Comparison of ENCODE assay signal across 21 cellular contexts in the genomic region with DNA sequence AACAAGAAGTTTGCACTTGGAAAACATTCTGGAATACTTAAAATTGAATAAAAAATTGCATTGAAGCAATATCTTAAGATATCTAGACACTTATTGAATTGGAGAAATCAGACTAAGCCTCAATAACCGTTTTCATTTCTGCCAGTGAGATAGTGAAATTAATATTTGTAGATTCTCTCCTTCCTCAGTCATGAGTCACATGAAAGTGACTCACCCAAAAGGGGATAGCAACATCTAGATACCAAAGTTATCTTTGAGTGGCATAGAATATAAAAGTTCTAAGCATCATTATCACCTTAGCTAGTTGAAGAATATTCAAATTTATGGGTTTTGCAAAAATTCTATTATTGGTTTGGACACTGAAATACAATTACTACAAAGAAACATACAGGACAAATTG.
DNase-seq lines count a peak whose midpoint lies in the region; ATAC-seq and TF ChIP-seq lines count a peak whose summit lies in the region.
"Had no signal": no experiment of that assay in that cellular context is flagged by ENCODE, and none has a peak within 500 bp of the region (broad histone marks: within the 10 kb centered on the region; RNA-seq: fewer than 3 reads in every experiment).

No MANE protein-coding gene starts in this region.

- dilution Hi-C loops in IMR-90 (cut with HindIII; ENCODE audit: low sequenced_read_pairs, unreplicated experiment) = no loop called here

- H3K27ac ChIP-seq in ACC112 (ENCODE audit: low read depth, low read length) = peak overlapping the region; percentile 35
- H3K27ac ChIP-seq in IMR-90 (ENCODE audit: insufficient read depth, low read length) = no peak overlapping the region
- H3K27ac ChIP-seq in ovary = no peak overlapping the region
- H3K27ac ChIP-seq: 22Rv1; BLaER1 treated with 17β-estradiol and CSF1 and Interleukin-3, amounts not matched to agents 10 nM and 100 nM had no signal

- H3K9me3 ChIP-seq in IMR-90 (ENCODE audit: control insufficient read depth, insufficient read depth, low read length) = no peaks in the 10 kb centered on the region
- H3K9me3 ChIP-seq in ovary = no peaks in the 10 kb centered on the region

- TF ChIP-seq RAD21 in IMR-90 (IDR thresholded peaks at IDR 0.05; ENCODE audit: low read length) = no peak

- WGBS in IMR-90 (ENCODE audit: extremely low coverage in 2 of 2, insufficient read length in 1 of 2), 2 experiments = no CpG with 5 or more reads among the region's 1 CpG
- 49 to 67% (median 55%) methylated on average over 1 of the region's 1 CpG for WGBS in ovary, 3 donors

- H2AK5ac ChIP-seq in IMR-90 (ENCODE audit: low read depth, low read length) = no peak overlapping the region

- DNase-seq in IMR-90 = peak; percentile 68
- DNase-seq in amniotic epithelial cell (ENCODE audit: low read depth) = peak; percentile 37
- DNase-seq in fibroblast of villous mesenchyme (ENCODE audit: low read depth) = peak; percentile 14
- no peak for DNase-seq in NCI-H187 (lab: John Stamatoyannopoulos, UW)
- no peak for DNase-seq in activated CD4-positive, alpha-beta T cell treated with anti-CD3 and anti-CD28 coated beads for 48 hours
- DNase-seq in T1000 (lab: John Stamatoyannopoulos, UW) = no peak
- no peak for DNase-seq in ovary
- DNase-seq: CD8-positive, alpha-beta memory T cell; DMS 273 treated with DMSO at 0.1 percent for 48 hours; KBM-7; NCI-H1436; NCI-H2029 treated with DMSO at 0.1 percent for 48 hours; NCI-H2171 treated with DMSO at 0.1 percent for 48 hours; NCI-H446 treated with DMSO at 0.1 percent for 48 hours; NCI-H748 treated with DMSO at 0.1 percent for 48 hours; Right ventricle myocardium superior had no signal

- peak overlapping the region; percentile 39 for H2BK5ac ChIP-seq in IMR-90 (ENCODE audit: low read depth, low read length, poor library complexity, severe bottlenecking)

- no peak for TF ChIP-seq POLR2A in IMR-90 (IDR thresholded peaks at IDR 0.05; ENCODE audit: low read depth, low read length)
- no peak for TF ChIP-seq POLR2A in ovary (IDR thresholded peaks at IDR 0.05)

- no peak overlapping the region for H3K23ac ChIP-seq in IMR-90 (ENCODE audit: low read depth, low read length)

- no peak overlapping the region for H2BK120ac ChIP-seq in IMR-90 (ENCODE audit: low read depth, low read length)

- no peaks in the 10 kb centered on the region for H3K79me2 ChIP-seq in ACC112 (ENCODE audit: control insufficient read depth, insufficient read depth, low read length, unreplicated experiment)

- H2AFZ ChIP-seq in ACC112 (ENCODE audit: low read length, unreplicated experiment) = no peak overlapping the region
- no peak overlapping the region for H2AFZ ChIP-seq in IMR-90 (replicated peaks; ENCODE audit: low read length, poor library complexity)
- H2AFZ ChIP-seq: GM23338 had no signal

- no peak overlapping the region for H3K9ac ChIP-seq in IMR-90 (ENCODE audit: low read depth, low read length)
- H3K9ac ChIP-seq: BLaER1 treated with 17β-estradiol and CSF1 and Interleukin-3, amounts not matched to agents 10 nM and 100 nM had no signal

- H3K9me1 ChIP-seq in IMR-90 (ENCODE audit: insufficient read depth, low read length) = no peaks in the 10 kb centered on the region

- H4K91ac ChIP-seq in IMR-90 (ENCODE audit: insufficient read depth, low read depth, low read length) = no peak overlapping the region

- BruUV-seq in IMR-90 (replicated peaks; lab: Mats Ljungman, UMichigan) = no TSS peak

- no peaks in the 10 kb centered on the region for H3K36me3 ChIP-seq in ACC112 (ENCODE audit: insufficient read depth, low read length)
- H3K36me3 ChIP-seq in IMR-90 (ENCODE audit: control insufficient read depth, insufficient read depth, low read length) = no peaks in the 10 kb centered on the region
- no peaks in the 10 kb centered on the region for H3K36me3 ChIP-seq in ovary
- H3K36me3 ChIP-seq: BLaER1 treated with 17β-estradiol and CSF1 and Interleukin-3, amounts not matched to agents 10 nM and 100 nM had no signal

- in situ Hi-C loops in IMR-90 (cut with MboI; ENCODE audit: low sequenced_read_pairs) = no loop called here

- CTCF ChIA-PET in IMR-90 (lab: Yijun Ruan, JAX) = no interaction called here

- H2BK15ac ChIP-seq in IMR-90 (ENCODE audit: low read depth, low read length) = no peak overlapping the region

- H3K18ac ChIP-seq in IMR-90 (ENCODE audit: low read depth, low read length) = no peak overlapping the region

- H3K4me2 ChIP-seq in IMR-90 (ENCODE audit: low read depth, low read length) = peak overlapping the region; percentile 47; the same call in 1 of the 2 replicates
- H3K4me2 ChIP-seq: GM23338 had no signal

- H2AK9ac ChIP-seq in IMR-90 (replicated peaks; ENCODE audit: low read depth, low read length, poor library complexity) = no peak overlapping the region

- no peak overlapping the region for H3K14ac ChIP-seq in IMR-90 (replicated peaks; ENCODE audit: low read depth, low read length)

- H4K8ac ChIP-seq in IMR-90 (ENCODE audit: low read depth in 2 of 2, low read length in 2 of 2) = no peak overlapping the region; a peak in 1 of 4 replicates

- intact Hi-C loops in IMR-90 (cut with micrococcal nuclease) = loop anchor here (10.0 kb wide), 1 partner anchor 85 kb away; no protein-coding TSS in a partner anchor
- intact Hi-C loops in ovary (cut with DNase I) = no loop called here

- ATAC-seq in IMR-90 (ENCODE audit: low read depth) = peak; percentile 35; the same call in 1 of the 2 replicates
- ATAC-seq: GM23338, Panc1 had no signal

- no peak overlapping the region for H3K4ac ChIP-seq in IMR-90 (ENCODE audit: low read depth, low read length)

- no peaks in the 10 kb centered on the region for H3K79me1 ChIP-seq in IMR-90 (ENCODE audit: low read depth in 1 of 2, low read length in 2 of 2)

- POLR2A ChIA-PET in IMR-90 (lab: Charles Lee; ENCODE audit: unreplicated experiment) = no interaction called here

- TF ChIP-seq CTCF in IMR-90 (conservative IDR thresholded peaks at IDR 0.05; ENCODE audit: low read depth, low read length) (no peak), fibroblast of villous mesenchyme (IDR thresholded peaks at IDR 0.05; ENCODE audit: insufficient read depth, low read depth, low read length) (no peak), ovary (IDR thresholded peaks at IDR 0.05) (no peak)

- H4K20me1 ChIP-seq in IMR-90 (ENCODE audit: insufficient read depth, low read length) = no peaks in the 10 kb centered on the region
- H4K20me1 ChIP-seq: BLaER1 treated with 17β-estradiol and CSF1 and Interleukin-3, amounts not matched to agents 10 nM and 100 nM had no signal

- no peak overlapping the region for H4K5ac ChIP-seq in IMR-90 (ENCODE audit: low read depth, low read length)

- TF ChIP-seq EP300 in ovary (IDR thresholded peaks at IDR 0.05) = no peak

- H3K4me1 ChIP-seq in ACC112 (ENCODE audit: control insufficient read depth, insufficient read depth, low read length, unreplicated experiment) (peaks cover 30% of the 10 kb centered on the region), IMR-90 (ENCODE audit: control insufficient read depth, insufficient read depth, low read length) (peaks cover 4% of the 10 kb centered on the region; the same call in 1 of the 2 replicates), ovary (ENCODE audit: insufficient read depth) (no peaks in the 10 kb centered on the region)

- no peak overlapping the region for H3K56ac ChIP-seq in IMR-90 (ENCODE audit: extremely low read depth, insufficient read depth, low read length)

- peak overlapping the region; percentile 24; the same call in 1 of the 2 replicates for H3K4me3 ChIP-seq in ACC112 (ENCODE audit: low read depth, low read length)
- no peak overlapping the region for H3K4me3 ChIP-seq in IMR-90 (ENCODE audit: insufficient read depth, low read depth, low read length)
- no peak overlapping the region for H3K4me3 ChIP-seq in fibroblast of villous mesenchyme (ENCODE audit: low read depth, low read length)
- H3K4me3 ChIP-seq in ovary = no peak overlapping the region
- H3K4me3 ChIP-seq: BLaER1 treated with 17β-estradiol and CSF1 and Interleukin-3, amounts not matched to agents 10 nM and 100 nM; GM23338 had no signal

- no peak overlapping the region for H2BK20ac ChIP-seq in IMR-90 (ENCODE audit: low read depth, low read length)

- no peaks in the 10 kb centered on the region for H3K27me3 ChIP-seq in ACC112 (ENCODE audit: insufficient read depth, low read length)
- no peaks in the 10 kb centered on the region for H3K27me3 ChIP-seq in IMR-90 (ENCODE audit: control insufficient read depth, insufficient read depth, low read length)
- H3K27me3 ChIP-seq in ovary = no peaks in the 10 kb centered on the region
- H3K27me3 ChIP-seq: BLaER1 treated with 17β-estradiol and CSF1 and Interleukin-3, amounts not matched to agents 10 nM and 100 nM had no signal

TF ChIP-seq in IMR-90, 13 proteins besides CTCF, POLR2A, EP300 and RAD21:
- TF ChIP-seq MAZ (IDR thresholded peaks at IDR 0.05; ENCODE audit: borderline replicate concordance, low read depth, low read length) (no peak), FOS (IDR thresholded peaks at IDR 0.05; ENCODE audit: low read depth, low read length) (peak; percentile 84)

Comparison
In these comparisons a context has a peak if more than half of its experiments do, and no peak if none do; other contexts are left out.
1. DNase-seq: peak in IMR-90 (single experiment), amniotic epithelial cell (single experiment) and fibroblast of villous mesenchyme (single experiment); none in NCI-H187 (0 of 2), activated CD4-positive, alpha-beta T cell treated with anti-CD3 and anti-CD28 coated beads for 48 hours (single experiment), T1000 (single experiment) and ovary (0 of 5).